ENCODE assay signal across 24 cellular contexts in the genomic region with DNA sequence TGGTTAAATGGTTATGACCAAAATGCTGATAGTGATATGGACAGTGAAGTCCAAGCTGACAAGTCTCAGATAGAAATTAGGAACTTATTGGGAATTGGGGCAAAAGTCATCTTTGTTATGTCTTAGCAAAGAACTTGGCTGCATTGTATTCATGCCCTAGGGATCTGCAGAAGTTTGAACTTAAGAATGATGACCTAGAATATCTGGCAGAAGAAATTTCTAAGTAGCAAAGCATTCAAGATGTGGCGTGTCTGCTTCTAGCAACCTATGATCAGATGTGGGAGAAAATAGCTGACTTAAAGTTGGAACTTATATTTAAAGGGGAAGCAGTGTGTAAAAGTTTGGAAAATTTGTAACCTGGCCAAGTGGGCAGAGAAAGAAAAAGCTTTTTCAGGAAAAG.
"Had no signal": no experiment of that assay in that cellular context is flagged by ENCODE, and none has a peak within 500 bp of the region (broad histone marks: within the 10 kb centered on the region; RNA-seq: fewer than 3 reads in every experiment).

No MANE protein-coding gene starts in this region.

- FAIRE-seq: astrocyte had no signal

- ATAC-seq: activated CD8-positive, alpha-beta memory T cell treated with anti-CD3 and anti-CD28 coated beads, Interleukin-2, amount 10 ng/mL, durations not matched to agents 7 days and 5 days had no signal

- H3K4me3 ChIP-seq: Peyer's patch had no signal

- DNase-seq: activated CD4-positive, alpha-beta T cell treated with anti-CD3 and anti-CD28 coated beads, Interleukin-2, amount 10 ng/mL, durations not matched to agents 24 days and 14 days; activated CD4-positive, alpha-beta T cell treated with anti-CD3 and anti-CD28 coated beads, Interleukin-2, amount 50 U/mL, for 48 hours; activated CD4-positive, CD25-positive, alpha-beta regulatory T cell treated with anti-CD3 and anti-CD28 coated beads, Interleukin-2, amount 50 U/mL, for 72 hours; activated CD8-positive, alpha-beta memory T cell treated with anti-CD3 and anti-CD28 coated beads, Interleukin-2, amount 10 ng/mL, durations not matched to agents 7 days and 5 days; activated effector memory CD4-positive, alpha-beta T cell treated with anti-CD3 and anti-CD28 coated beads, Interleukin-2, amount 50 U/mL, for 16 hours; activated naive CD4-positive, alpha-beta T cell treated with Interleukin-2 at 50 U/mL for 16 hours; activated naive CD8-positive, alpha-beta T cell treated with anti-CD3 and anti-CD28 coated beads, Interleukin-2, amount 50 U/mL, for 24 hours; activated T-cell treated with anti-CD3 and anti-CD28 coated beads, Interleukin-2, amount 50 U/mL, for 24 hours; amygdala; IMR-90; KBM-7; NCI-H1092 treated with DMSO at 0.1 percent for 48 hours; NCI-H1417 treated with DMSO at 0.1 percent for 48 hours; NCI-H1694; NCI-H2029; NCI-H345; NCI-H510A treated with DMSO at 0.1 percent for 48 hours; NCI-H69; NK-92 treated with Interleukin-12 subunit alpha and Interleukin-12 subunit beta, amount 100 ng/mL, for 24 hours; OCI-M1; Peyer's patch; SHP77 treated with DMSO at 0.1 percent for 48 hours had no signal

- H3K9me3 ChIP-seq: Peyer's patch had no signal

- H3K27ac ChIP-seq: Peyer's patch, RWPE1 had no signal

- H3K4me1 ChIP-seq: Peyer's patch had no signal

- H3K36me3 ChIP-seq: Peyer's patch had no signal

- H3K27me3 ChIP-seq: Peyer's patch had no signal
